Comparison of ENCODE assay signal across 14 cellular contexts in the genomic region with DNA sequence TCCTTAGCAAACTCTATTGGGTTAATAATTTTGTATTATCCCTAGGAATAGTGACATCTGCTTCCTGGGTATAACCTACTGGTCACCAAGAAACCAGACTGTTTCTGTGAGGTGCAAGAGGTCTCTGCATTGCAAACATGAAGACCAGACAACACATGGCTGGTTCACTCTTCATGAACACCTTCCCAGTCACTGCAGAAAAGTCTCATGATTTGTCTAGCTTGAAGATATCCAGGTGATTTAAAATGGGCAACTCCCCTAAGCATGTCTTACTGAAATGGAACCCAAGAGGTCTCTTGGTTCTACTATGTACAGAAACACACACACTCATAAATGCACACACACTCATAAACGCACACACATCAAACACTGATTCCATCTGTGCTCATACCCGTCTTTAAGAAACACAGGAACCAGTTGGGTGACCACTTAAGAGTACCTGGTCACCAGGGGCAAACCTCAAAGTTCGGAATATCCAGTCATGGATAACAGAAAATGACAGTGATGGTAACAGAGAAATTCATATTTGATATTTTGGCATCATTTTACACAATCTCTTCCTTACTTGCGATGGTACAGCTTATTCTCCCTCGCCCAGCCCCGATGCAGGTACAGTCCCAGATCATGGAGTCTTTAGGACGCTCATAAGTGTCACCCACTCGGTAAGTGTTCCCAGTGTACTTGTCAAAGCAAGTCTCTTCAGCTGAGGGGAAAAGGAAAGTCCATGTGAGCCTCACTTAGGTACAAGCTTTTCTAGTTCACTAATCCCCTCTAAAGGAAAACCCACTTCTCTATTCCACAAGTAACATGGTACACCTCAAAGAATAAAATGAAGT. TPM values are rescaled to one million over a fixed set of nuclear protein-coding genes. Genes with fewer than 3 reads are reported as not detected.
A peak's percentile ranks its signal among the peaks of the same experiment; 100 is the strongest.
DNase-seq lines count a peak whose midpoint lies in the region; ATAC-seq and TF ChIP-seq lines count a peak whose summit lies in the region.
"Had no signal": no experiment of that assay in that cellular context is flagged by ENCODE, and none has a peak within 500 bp of the region (broad histone marks: within the 10 kb centered on the region; RNA-seq: fewer than 3 reads in every experiment).

No MANE protein-coding gene starts in this region.

- H3K4me1 Mint-ChIP-seq in Calu3 (ENCODE audit: low read depth, unreplicated experiment): peaks cover 16% of the 10 kb centered on the region
- H3K4me1 Mint-ChIP-seq in brain: peaks cover 28% of the 10 kb centered on the region

- H3K4me3 Mint-ChIP-seq in Calu3 (ENCODE audit: low read depth, unreplicated experiment) (no peak overlapping the region), brain (peak overlapping the region in 3 of 5 experiments; percentile 27 to 95 (median 95))
- H3K4me3 Mint-ChIP-seq: naive thymus-derived CD4-positive, alpha-beta T cell had no signal

- no peaks in the 10 kb centered on the region for H3K27me3 ChIP-seq in gastroesophageal sphincter

- H3K9me3 Mint-ChIP-seq in Calu3 (ENCODE audit: low read depth, unreplicated experiment) (no peaks in the 10 kb centered on the region), brain (no peaks in the 10 kb centered on the region)

- no peak for TF ChIP-seq EP300 in gastroesophageal sphincter (IDR thresholded peaks at IDR 0.05)

- peaks cover 4 to 43% of the 10 kb centered on the region in 2 donors for H3K36me3 ChIP-seq in gastroesophageal sphincter

- 49 to 74% methylated on average over 8 of the region's 8 CpGs for WGBS in gastroesophageal sphincter (ENCODE audit: low coverage in 1 of 2), 2 donors

- H3K27me3 Mint-ChIP-seq in Calu3 (ENCODE audit: unreplicated experiment): no peaks in the 10 kb centered on the region
- peaks cover 28% of the 10 kb centered on the region for H3K27me3 Mint-ChIP-seq in brain

- no peak for ATAC-seq in gastroesophageal sphincter
- ATAC-seq in HG03045 (IDR thresholded peaks at IDR 0.05; ENCODE audit: unreplicated experiment): no peak
- ATAC-seq in HG02884 (IDR thresholded peaks at IDR 0.05; ENCODE audit: unreplicated experiment): no peak
- ATAC-seq in GM18868 (IDR thresholded peaks at IDR 0.05; ENCODE audit: unreplicated experiment): no peak
- ATAC-seq: naive thymus-derived CD4-positive, alpha-beta T cell had no signal

- DNase-seq in Calu3 (no peak), skeletal muscle cell (ENCODE audit: low read depth) (no peak), dermis blood vessel endothelial cell (no peak)
- DNase-seq: activated CD4-positive, alpha-beta T cell treated with anti-CD3 and anti-CD28 coated beads, Interleukin-2, amount 50 U/mL, for 1 hour; activated gamma-delta T cell treated with Interleukin-2 at 50 U/mL for 16 hours; CD4-positive, CD25-positive, alpha-beta regulatory T cell; GF-D8; naive thymus-derived CD4-positive, alpha-beta T cell; stimulated activated CD4-positive, alpha-beta T cell treated with anti-CD3 and anti-CD28 coated beads, Interleukin-15, amount 100 ng/mL, for 24 hours had no signal

- TF ChIP-seq CTCF in Calu3 (IDR thresholded peaks at IDR 0.05; ENCODE audit: unreplicated experiment): no peak
- TF ChIP-seq CTCF in brain (conservative IDR thresholded peaks at IDR 0.05): no peak
- TF ChIP-seq CTCF in gastroesophageal sphincter (IDR thresholded peaks at IDR 0.05): no peak

- H3K27ac Mint-ChIP-seq in Calu3 (ENCODE audit: unreplicated experiment) (peak overlapping the region; percentile 24), brain (peak overlapping the region in 1 of 5 experiments; percentile 2)
- H3K27ac Mint-ChIP-seq: CD4-positive, CD25-positive, alpha-beta regulatory T cell; naive thymus-derived CD4-positive, alpha-beta T cell had no signal

- CTCF ChIA-PET in Calu3 (lab: Charles Lee): interaction anchor here (0.7 to 1.1 kb wide), 2 partner anchors 22 to 569 kb away, joined by 3 to 4 read pairs; no protein-coding TSS in a partner anchor

- no peaks in the 10 kb centered on the region for H3K9me3 ChIP-seq in gastroesophageal sphincter

- H3K4me3 ChIP-seq in gastroesophageal sphincter (peak overlapping the region; percentile 80 to 85), skeletal muscle cell (ENCODE audit: low read depth, low read length) (peak overlapping the region; percentile 58)

- intact Hi-C loops in Calu3 (cut with micrococcal nuclease; ENCODE audit: unreplicated experiment): no loop called here

- TF ChIP-seq POLR2A in gastroesophageal sphincter (IDR thresholded peaks at IDR 0.05): no peak

- BruUV-seq in Calu3 (replicated peaks; lab: Mats Ljungman, UMichigan): no TSS peak

- peak overlapping the region; percentile 94 to 95 (median 94) for H3K27ac ChIP-seq in gastroesophageal sphincter

- H3K36me3 Mint-ChIP-seq in Calu3 (ENCODE audit: insufficient read depth, unreplicated experiment): peaks cover 41% of the 10 kb centered on the region
- peaks cover 35% of the 10 kb centered on the region for H3K36me3 Mint-ChIP-seq in brain
- H3K36me3 Mint-ChIP-seq: CD4-positive, CD25-positive, alpha-beta regulatory T cell had no signal

- H3K4me1 ChIP-seq in gastroesophageal sphincter: peaks cover 3 to 66% (median 13%) of the 10 kb centered on the region in 3 donors

RNA-seq across cellular contexts. Expression of a gene that starts 2.9 kb away (rescaled TPM):
- total RNA-seq in Calu3 (2022): 123 and 133 TPM in 2 replicates
- 172 TPM for polyA plus RNA-seq in brain (ENCODE audit: insufficient read depth, low read depth, low replicate concordance)
- total RNA-seq in gastroesophageal sphincter: 1,000 to 10,000 TPM; 1,699 to 4,986 (median 1,920) TPM
- 353 and 387 TPM in 2 replicates for total RNA-seq in dermis blood vessel endothelial cell
